8 cellular contexts compared by ENCODE assay signal in the genomic region with DNA sequence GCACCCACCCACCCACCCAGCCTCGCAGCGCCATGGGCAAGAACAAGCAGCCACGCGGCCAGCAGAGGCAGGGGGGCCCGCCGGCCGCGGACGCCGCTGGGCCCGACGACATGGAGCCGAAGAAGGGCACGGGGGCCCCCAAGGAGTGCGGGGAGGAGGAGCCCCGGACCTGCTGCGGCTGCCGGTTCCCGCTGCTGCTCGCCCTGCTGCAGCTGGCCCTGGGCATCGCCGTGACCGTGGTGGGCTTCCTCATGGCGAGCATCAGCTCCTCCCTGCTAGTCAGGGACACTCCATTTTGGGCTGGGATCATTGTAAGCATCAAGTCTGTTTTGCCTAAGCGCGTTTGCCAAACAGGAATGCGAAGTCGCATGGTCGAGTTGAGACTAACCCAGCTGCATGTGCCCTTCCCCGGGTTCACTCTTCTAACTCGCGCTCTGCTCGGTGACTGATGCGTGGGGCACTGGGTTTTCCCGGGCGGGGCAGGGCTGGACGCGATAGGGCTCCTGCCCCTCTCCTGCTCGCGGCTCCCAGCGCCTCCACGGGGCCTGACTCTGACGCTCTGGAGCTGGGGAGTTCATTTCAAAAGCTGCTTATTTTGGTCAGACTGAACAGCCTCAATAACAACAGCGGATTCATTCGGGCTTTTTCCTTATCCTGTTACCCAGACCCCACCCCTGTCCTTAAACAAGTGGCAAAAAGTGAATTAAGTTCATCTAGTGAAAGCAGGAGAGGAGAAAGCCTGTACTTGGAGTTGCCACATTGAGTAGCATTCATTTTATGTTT. TPM values are rescaled to one million over a fixed set of nuclear protein-coding genes. Genes with fewer than 3 reads are reported as not detected.
DNase-seq lines count a peak whose midpoint lies in the region; ATAC-seq, FAIRE-seq and TF ChIP-seq lines count a peak whose summit lies in the region.

No MANE protein-coding gene starts in this region.

- no peaks in the 10 kb centered on the region for H3K36me3 ChIP-seq in DOHH2 (ENCODE audit: control insufficient read depth, low read length)
- no peaks in the 10 kb centered on the region for H3K36me3 ChIP-seq in Panc1 (ENCODE audit: control insufficient read depth, insufficient read depth, low read length)
- no peaks in the 10 kb centered on the region for H3K36me3 ChIP-seq in right lobe of liver

- H3K27me3 ChIP-seq in DOHH2 (ENCODE audit: control insufficient read depth, low read length) (peaks cover 28% of the 10 kb centered on the region), Panc1 (ENCODE audit: control insufficient read depth, insufficient read depth, low read length) (no peaks in the 10 kb centered on the region), right lobe of liver (peaks cover 0 to 7% of the 10 kb centered on the region in 2 donors)

- H3K9me2 ChIP-seq in DOHH2 (replicated peaks; ENCODE audit: control insufficient read depth, low read length): no peaks in the 10 kb centered on the region

- ATAC-seq in Panc1 (peak; percentile 87), right lobe of liver (peak; percentile 56 to 80 (median 61)), GM21367 (IDR thresholded peaks at IDR 0.05; ENCODE audit: unreplicated experiment) (no peak)
- ATAC-seq in stimulated activated naive CD8-positive, alpha-beta T cell treated with anti-CD3 and anti-CD28 coated beads, Interleukin-15, Interleukin-2, amounts not matched to agents 100 U/mL and 50 U/mL, for 24 hours: peak; percentile 52

- in situ Hi-C loops in Panc1 (cut with HindIII; ENCODE audit: low pct_unique_long_range_greater_than_20kb, low sequenced_read_pairs): no loop called here

- H3K27ac ChIP-seq in DOHH2 (ENCODE audit: low read depth, low read length) (no peak overlapping the region), Panc1 (ENCODE audit: low read length) (peak overlapping the region; percentile 98), right lobe of liver (peak overlapping the region in 1 of 3 donors; percentile 2)

- DNase-seq in H54 (ENCODE audit: insufficient read length, low spot score) (peak; percentile 30), Panc1 (ENCODE audit: low read depth, low spot score) (peak; percentile 62), ecto neural progenitor cell (ENCODE audit: low spot score) (peak; percentile 75), right lobe of liver (peak in 1 of 3 donors; percentile 26), NCI-H1092 treated with DMSO at 0.1 percent for 48 hours (lab: John Stamatoyannopoulos, UW) (no peak)
- DNase-seq in stimulated activated naive CD8-positive, alpha-beta T cell treated with anti-CD3 and anti-CD28 coated beads, Interleukin-15, Interleukin-2, amounts not matched to agents 100 U/mL and 50 U/mL, for 24 hours: peak; percentile 25

- intact Hi-C loops in Panc1 (cut with micrococcal nuclease; ENCODE audit: unreplicated experiment) (loop anchor here (2.0 to 5.0 kb wide), 2 partner anchors 71 to 76 kb away; partner anchors contain the start of gene BHLHE41), right lobe of liver (cut with DNase I) (no loop called here)

- H3F3A ChIP-seq in DOHH2 (ENCODE audit: control insufficient read depth, insufficient read depth): no peaks in the 10 kb centered on the region

- no peaks in the 10 kb centered on the region for H3K79me2 ChIP-seq in DOHH2 (ENCODE audit: control insufficient read depth, low read length)

- CTCF ChIA-PET in Panc1 (lab: Charles Lee): no interaction called here

- 2% methylated on average over 27 of the region's 45 CpGs for WGBS in right lobe of liver (ENCODE audit: insufficient coverage, low coverage, low lambda C conversion rate, missing lambda C conversion rate)

- BruUV-seq in Panc1 (replicated peaks; lab: Mats Ljungman, UMichigan): no TSS peak

- TF ChIP-seq CTCF in DOHH2 (IDR thresholded peaks at IDR 0.05; ENCODE audit: low read depth, low read length, poor library complexity, severe bottlenecking): no peak
- no peak for TF ChIP-seq CTCF in Panc1 (IDR thresholded peaks at IDR 0.05)
- TF ChIP-seq CTCF in right lobe of liver (IDR thresholded peaks at IDR 0.05): no peak

- TF ChIP-seq POLR2A in H54 (IDR thresholded peaks at IDR 0.05; ENCODE audit: low read depth, low read length) (no peak), right lobe of liver (IDR thresholded peaks at IDR 0.05) (no peak)

- no peaks in the 10 kb centered on the region for H4K20me1 ChIP-seq in DOHH2 (ENCODE audit: control insufficient read depth, insufficient read depth, low read depth, low read length)

- POLR2A ChIA-PET in Panc1 (lab: Charles Lee): interaction anchor here (0.5 kb wide), 1 partner anchor 25 kb away, joined by 8 read pairs; no protein-coding TSS in a partner anchor

- peak; percentile 75 for FAIRE-seq in H54 (lab: Jason Lieb, UNC)

- H3K9me3 ChIP-seq in DOHH2 (ENCODE audit: control insufficient read depth, insufficient read depth, low read length) (no peaks in the 10 kb centered on the region), Panc1 (ENCODE audit: control insufficient read depth, insufficient read depth, low read depth, low read length) (no peaks in the 10 kb centered on the region), right lobe of liver (no peaks in the 10 kb centered on the region)

- 0 out of 2 replicates have a peak overlapping the region, but pooled peaks have one; percentile 6 for H3K4me2 ChIP-seq in DOHH2 (ENCODE audit: low read length)

- H3K4me1 ChIP-seq in DOHH2 (ENCODE audit: control insufficient read depth, low read length) (no peaks in the 10 kb centered on the region), Panc1 (ENCODE audit: control insufficient read depth, insufficient read depth, low read length) (peaks cover 41% of the 10 kb centered on the region), right lobe of liver (peaks cover 0 to 6% (median 0%) of the 10 kb centered on the region in 4 donors)

- no peak overlapping the region for H3K4me3 ChIP-seq in DOHH2 (ENCODE audit: low read length)
- H3K4me3 ChIP-seq in Panc1 (ENCODE audit: low read depth in 2 of 2, low read length in 2 of 2): peak overlapping the region; percentile 52 to 74
- H3K4me3 ChIP-seq in right lobe of liver: peak overlapping the region; percentile 39 to 47 (median 46)

RNA-seq across cellular contexts. Expression of gene SSPN, which starts 0.5 kb away (rescaled TPM):
- total RNA-seq in Panc1 (2021; ENCODE audit: unreplicated experiment) (23.4 TPM), right lobe of liver (1 to 10 TPM in 1 of 6 experiments, under 1 TPM in 5; 0.18 to 1.2 (median 0.54) TPM)
- 16.7 TPM for polyA plus RNA-seq in Panc1 (2012; ENCODE audit: insufficient read length)

Comparison
In these comparisons a context has a peak if more than half of its experiments do, and no peak if none do; other contexts are left out.
1. RNA of gene SSPN, which starts 0.5 kb away (total RNA-seq): 23.4 TPM in Panc1 (single experiment); 0.18 to 1.2 TPM in right lobe of liver; every median in the first group is over 10 times any median in the second.